ENCODE assay signal across 7 cellular contexts in genomic region chr2:143261986-143262784, GRCh38.
A peak's percentile ranks its signal among the peaks of the same experiment; 100 is the strongest.
DNase-seq lines count a peak whose midpoint lies in the region; ATAC-seq and FAIRE-seq lines count a peak whose summit lies in the region.

No MANE protein-coding gene starts in this region.

- no peak for FAIRE-seq in small intestine (lab: Jason Lieb, UNC)

- peak; percentile 60 for DNase-seq in activated CD8-positive, alpha-beta memory T cell treated with anti-CD3 and anti-CD28 coated beads, Interleukin-2, amount 50 U/mL, for 48 hours
- DNase-seq in small intestine (peak; percentile 25), 8988T (no peak), cerebellum (ENCODE audit: low spot score) (no peak), DMS114 treated with DMSO at 0.1 percent for 48 hours (lab: John Stamatoyannopoulos, UW; ENCODE audit: unreplicated experiment) (no peak)

- peak overlapping the region in 1 of 2 donors; percentile 21 for H3K27ac ChIP-seq in small intestine (ENCODE audit: low read depth in 1 of 2, low read length in 1 of 2)

- H3K36me3 ChIP-seq in small intestine (ENCODE audit: control insufficient read depth in 2 of 2, insufficient read depth in 2 of 2, low read length in 2 of 2): no peaks in the 10 kb centered on the region

- ATAC-seq in GM19468 (IDR thresholded peaks at IDR 0.05; ENCODE audit: extremely low read depth, unreplicated experiment): peak; percentile 66
- peak; percentile 46 for ATAC-seq in HG03457 (IDR thresholded peaks at IDR 0.05; ENCODE audit: unreplicated experiment)

- WGBS in small intestine, 3 donors: 59 to 68% (median 59%) methylated on average over 8 of the region's 8 CpGs

- H3K9me3 ChIP-seq in small intestine (ENCODE audit: control insufficient read depth, low read depth): no peaks in the 10 kb centered on the region

- no peaks in the 10 kb centered on the region for H3K4me1 ChIP-seq in small intestine (ENCODE audit: control insufficient read depth in 2 of 2, insufficient read depth in 1 of 2, low read depth in 1 of 2, low read length in 1 of 2)

- no peaks in the 10 kb centered on the region for H3K27me3 ChIP-seq in small intestine (ENCODE audit: control insufficient read depth in 2 of 2, insufficient read depth in 2 of 2, low read length in 2 of 2)

- no peak overlapping the region for H3K4me3 ChIP-seq in small intestine (ENCODE audit: low read depth in 1 of 2, low read length in 2 of 2)

Comparison
In these comparisons a context has a peak if more than half of its experiments do, and no peak if none do; other contexts are left out.
1. DNase-seq: peak in activated CD8-positive, alpha-beta memory T cell treated with anti-CD3 and anti-CD28 coated beads, Interleukin-2, amount 50 U/mL, for 48 hours (single experiment) and small intestine (single experiment); none in 8988T (single experiment), cerebellum (single experiment) and DMS114 treated with DMSO at 0.1 percent for 48 hours (single experiment).